8 cellular contexts compared by ENCODE assay signal in the genomic region with DNA sequence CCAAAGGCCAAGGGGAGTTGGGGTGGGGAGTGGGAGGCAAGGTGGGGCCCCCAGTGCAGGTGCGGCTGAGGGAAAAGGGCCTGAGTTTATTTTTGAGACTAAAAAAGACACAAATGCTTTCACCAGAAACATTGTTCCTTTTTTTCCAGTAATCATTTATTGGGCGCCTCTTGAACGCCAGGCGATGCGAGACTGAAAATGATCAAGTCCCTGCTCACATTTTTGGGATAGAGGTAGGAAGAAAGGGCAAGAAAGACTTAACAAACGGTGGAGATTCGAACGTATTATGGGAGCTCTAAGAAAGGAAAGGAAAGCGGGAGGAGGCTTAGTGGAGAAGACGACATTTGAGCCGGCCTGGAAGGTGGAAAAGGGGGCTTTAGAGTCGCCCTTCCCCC. TPM values are rescaled to one million over a fixed set of nuclear protein-coding genes. Genes with fewer than 3 reads are reported as not detected.
A peak's percentile ranks its signal among the peaks of the same experiment; 100 is the strongest.
DNase-seq lines count a peak whose midpoint lies in the region; ATAC-seq and TF ChIP-seq lines count a peak whose summit lies in the region.

No MANE protein-coding gene starts in this region.

- intact Hi-C loops in lower lobe of right lung (cut with DNase I) = no loop called here

- peaks cover 33% of the 10 kb centered on the region for H3K27me3 Mint-ChIP-seq in activated naive CD4-positive, alpha-beta T cell treated with anti-CD3 and anti-CD28 coated beads, Interleukin-2, amount 10 ng/mL, durations not matched to agents 7 days and 5 days

- no peak for ATAC-seq in lower lobe of right lung
- no peak for ATAC-seq in upper lobe of left lung (ENCODE audit: low FRiP score in 2 of 2)

- H3K36me3 ChIP-seq in lower lobe of right lung = peaks cover 29% of the 10 kb centered on the region
- peaks cover 6 to 27% (median 24%) of the 10 kb centered on the region in 4 donors for H3K36me3 ChIP-seq in upper lobe of left lung

- no peak for DNase-seq in activated naive CD4-positive, alpha-beta T cell treated with anti-CD3 and anti-CD28 coated beads, Interleukin-2, amount 10 ng/mL, durations not matched to agents 7 days and 5 days
- no peak for DNase-seq in activated naive CD4-positive, alpha-beta T cell treated with Interleukin-2 at 50 U/mL for 16 hours
- DNase-seq in astrocyte of the cerebellum (ENCODE audit: low read depth) (no peak), lower lobe of right lung (no peak), upper lobe of left lung (no peak), hippocampal formation (lab: John Stamatoyannopoulos, UW) (no peak), NCI-H1436 (lab: John Stamatoyannopoulos, UW) (no peak), RKO (ENCODE audit: low spot score) (no peak)

- H3K27me3 ChIP-seq in lower lobe of right lung (ENCODE audit: low read depth) (peaks cover 28% of the 10 kb centered on the region), upper lobe of left lung (peaks cover 0 to 15% (median 7%) of the 10 kb centered on the region in 4 donors)

- H3K27ac Mint-ChIP-seq in activated naive CD4-positive, alpha-beta T cell treated with anti-CD3 and anti-CD28 coated beads, Interleukin-2, amount 10 ng/mL, durations not matched to agents 7 days and 5 days = peak overlapping the region; percentile 79

- in situ Hi-C loops in astrocyte of the cerebellum (cut with HindIII; ENCODE audit: low sequenced_read_pairs) = no loop called here

- TF ChIP-seq POLR2A in upper lobe of left lung (IDR thresholded peaks at IDR 0.05) = no peak

- H3K9me3 ChIP-seq in lower lobe of right lung (no peaks in the 10 kb centered on the region), upper lobe of left lung (no peaks in the 10 kb centered on the region)

- peaks cover 21% of the 10 kb centered on the region for H3K4me1 ChIP-seq in lower lobe of right lung
- H3K4me1 ChIP-seq in upper lobe of left lung = peaks cover 23 to 36% (median 25%) of the 10 kb centered on the region in 4 donors

- H3K4me3 ChIP-seq in astrocyte of the cerebellum (ENCODE audit: low read depth, low read length) = peak overlapping the region; percentile 94
- peak overlapping the region; percentile 99 for H3K4me3 ChIP-seq in lower lobe of right lung
- peak overlapping the region; percentile 9 to 93 (median 84) for H3K4me3 ChIP-seq in upper lobe of left lung

- CTCF ChIA-PET in activated naive CD4-positive, alpha-beta T cell treated with anti-CD3 and anti-CD28 coated beads, Interleukin-2, amount 10 ng/mL, durations not matched to agents 7 days and 5 days (lab: Charles Lee) = interaction anchor here (1.1 to 5.9 kb wide), 2 partner anchors 17 to 84 kb away, joined by 3 to 48 read pairs; a partner anchor contains a TSS

- H3K4me3 Mint-ChIP-seq in activated naive CD4-positive, alpha-beta T cell treated with anti-CD3 and anti-CD28 coated beads, Interleukin-2, amount 10 ng/mL, durations not matched to agents 7 days and 5 days = peak overlapping the region; percentile 93

- H3K36me3 Mint-ChIP-seq in activated naive CD4-positive, alpha-beta T cell treated with anti-CD3 and anti-CD28 coated beads, Interleukin-2, amount 10 ng/mL, durations not matched to agents 7 days and 5 days = peaks cover 28% of the 10 kb centered on the region

- peaks cover 48% of the 10 kb centered on the region for H3K4me1 Mint-ChIP-seq in activated naive CD4-positive, alpha-beta T cell treated with anti-CD3 and anti-CD28 coated beads, Interleukin-2, amount 10 ng/mL, durations not matched to agents 7 days and 5 days

- 29% methylated on average over 12 of the region's 12 CpGs for WGBS in upper lobe of left lung, 2 donors

- TF ChIP-seq CTCF in astrocyte of the cerebellum (IDR thresholded peaks at IDR 0.05; ENCODE audit: low read depth, low read length, missing control alignments) (no peak), lower lobe of right lung (IDR thresholded peaks at IDR 0.05) (no peak), upper lobe of left lung (IDR thresholded peaks at IDR 0.05) (no peak)

- peak overlapping the region; percentile 92 for H3K27ac ChIP-seq in lower lobe of right lung
- peak overlapping the region; percentile 84 to 93 (median 90) for H3K27ac ChIP-seq in upper lobe of left lung

- no peaks in the 10 kb centered on the region for H3K9me3 Mint-ChIP-seq in activated naive CD4-positive, alpha-beta T cell treated with anti-CD3 and anti-CD28 coated beads, Interleukin-2, amount 10 ng/mL, durations not matched to agents 7 days and 5 days

- TF ChIP-seq EP300 in upper lobe of left lung (IDR thresholded peaks at IDR 0.05) = no peak

RNA-seq across cellular contexts. Expression of a gene that starts 0.8 kb away (rescaled TPM):
- total RNA-seq in lower lobe of right lung (145 TPM), upper lobe of left lung (100 to 1,000 TPM; 142 to 193 (median 173) TPM)

RNA-seq across cellular contexts. Expression of a gene that starts 2.4 kb away (rescaled TPM):
- not detected for total RNA-seq in lower lobe of right lung
- 1 to 10 TPM in 1 of 6 donors, not detected in 5; 2.4 TPM for total RNA-seq in upper lobe of left lung

RNA-seq across cellular contexts. Expression of a gene that starts 18.7 kb away (rescaled TPM):
- 50.8 TPM for total RNA-seq in lower lobe of right lung
- 100 to 1,000 TPM in 1 of 6 donors, 10 to 100 TPM in 5; 39.8 to 123 (median 51.1) TPM for total RNA-seq in upper lobe of left lung

RNA-seq across cellular contexts. Expression of a gene that starts 25.1 kb away (rescaled TPM):
- total RNA-seq in lower lobe of right lung (3.6 TPM), upper lobe of left lung (1 to 10 TPM in 4 of 6 donors, under 1 TPM in 1, not detected in 1; 0.79 to 6.1 (median 3.0) TPM)

RNA-seq across cellular contexts. Expression of a gene that starts 39.6 kb away (rescaled TPM):
- 11.0 TPM for total RNA-seq in lower lobe of right lung
- 10 to 100 TPM; 12.6 to 68.1 (median 30.5) TPM for total RNA-seq in upper lobe of left lung
